ENCODE assay signal across 8 cellular contexts in genomic region chr14:44961151-44961729, GRCh38. TPM values are rescaled to one million over a fixed set of nuclear protein-coding genes. Genes with fewer than 3 reads are reported as not detected.
A peak's percentile ranks its signal among the peaks of the same experiment; 100 is the strongest.
DNase-seq lines count a peak whose midpoint lies in the region; ATAC-seq and TF ChIP-seq lines count a peak whose summit lies in the region.

No MANE protein-coding gene starts in this region.

- H3K36me3 ChIP-seq in ES-I3 (ENCODE audit: insufficient read depth, low read length) (no peaks in the 10 kb centered on the region), Karpas-422 (ENCODE audit: insufficient read depth, low read length) (peaks cover 8% of the 10 kb centered on the region), hepatocyte (replicated peaks; ENCODE audit: insufficient read depth, low read depth) (no peaks in the 10 kb centered on the region)

- peak overlapping the region; percentile 65 for H3K27ac ChIP-seq in Karpas-422 (ENCODE audit: low read length)
- H3K27ac ChIP-seq in angular gyrus (ENCODE audit: low read depth, low read length) = peak overlapping the region; percentile 83
- H3K27ac ChIP-seq in hepatocyte = peak overlapping the region; percentile 82

- peak overlapping the region; percentile 78 for H3K4me3 ChIP-seq in Karpas-422 (ENCODE audit: low read length)
- peak overlapping the region; percentile 47 for H3K4me3 ChIP-seq in hepatocyte

- H3K36me3 Mint-ChIP-seq in T-cell = peaks cover 15% of the 10 kb centered on the region

- H3K79me2 ChIP-seq in Karpas-422 (ENCODE audit: low read length) = peaks cover 96% of the 10 kb centered on the region
- peaks cover 87% of the 10 kb centered on the region for H3K79me2 ChIP-seq in hepatocyte

- no peaks in the 10 kb centered on the region for H3K27me3 Mint-ChIP-seq in T-cell

- peaks cover 4 to 15% (median 10%) of the 10 kb centered on the region in 3 donors for H3K9me3 Mint-ChIP-seq in T-cell

- H3K9ac ChIP-seq in ES-I3 (ENCODE audit: low read depth, low read length) (peak overlapping the region; percentile 65), Karpas-422 (ENCODE audit: low read length) (peak overlapping the region; percentile 78)

- H2AFZ ChIP-seq in Karpas-422 (ENCODE audit: low read length) (no peak overlapping the region), hepatocyte (peak overlapping the region; percentile 70)

- no peaks in the 10 kb centered on the region for H3K9me2 ChIP-seq in Karpas-422 (replicated peaks; ENCODE audit: insufficient read depth, low read length)
- no peaks in the 10 kb centered on the region for H3K9me2 ChIP-seq in hepatocyte (replicated peaks; ENCODE audit: insufficient read depth)

- POLR2A ChIA-PET in T-cell (lab: Charles Lee) = interaction anchor here (0.5 to 2.7 kb wide), 14 partner anchors 13 to 292 kb away, joined by 3 to 17 read pairs (median 4); partner anchors contain the start of genes FANCM (in 1 of the 2) and FKBP3 (in 1 of the 2)

- intact Hi-C loops in sciatic nerve (cut with DNase I) = no loop called here

- no peak overlapping the region for H3K27ac Mint-ChIP-seq in T-cell

- peaks cover 40 to 62% (median 60%) of the 10 kb centered on the region in 3 donors for H3K4me1 Mint-ChIP-seq in T-cell

- H3K9me3 ChIP-seq in ES-I3 (ENCODE audit: control insufficient read depth, insufficient read depth, low read length) = no peaks in the 10 kb centered on the region
- H3K9me3 ChIP-seq in Karpas-422 (ENCODE audit: low read length) = no peaks in the 10 kb centered on the region
- no peaks in the 10 kb centered on the region for H3K9me3 ChIP-seq in hepatocyte (ENCODE audit: low read depth)

- CTCF ChIA-PET in T-cell (lab: Charles Lee) = interaction anchor here in 1 of 2 donors (0.5 to 3.4 kb wide), 9 partner anchors 19 to 1122 kb away, joined by 3 to 16 read pairs (median 4); partner anchors contain the start of genes FANCM and FKBP3

- peak; percentile 25 for ATAC-seq in GM21825 (IDR thresholded peaks at IDR 0.05; ENCODE audit: unreplicated experiment)
- peak; percentile 29 to 48 (median 42) for ATAC-seq in T-cell (replicated peaks in 1 of 4)
- peak; percentile 70 for ATAC-seq in sciatic nerve

- H3K27me3 ChIP-seq in Karpas-422 (ENCODE audit: low read length) = no peaks in the 10 kb centered on the region
- H3K27me3 ChIP-seq in hepatocyte = no peaks in the 10 kb centered on the region

- H4K20me1 ChIP-seq in Karpas-422 (ENCODE audit: insufficient read depth, low read depth, low read length) (peaks cover 4% of the 10 kb centered on the region; the same call in 1 of the 2 replicates), hepatocyte (ENCODE audit: insufficient read depth, poor library complexity, severe bottlenecking) (peaks cover 37% of the 10 kb centered on the region)

- H3K4me2 ChIP-seq in Karpas-422 (ENCODE audit: low read depth, low read length, poor library complexity, severe bottlenecking) (peak overlapping the region; percentile 87), hepatocyte (peak overlapping the region; percentile 80)

- WGBS in hepatocyte (ENCODE audit: low lambda C conversion rate, missing lambda C conversion rate) = 2% methylated on average over 21 of the region's 21 CpGs

- DNase-seq in Karpas-422 (peak; percentile 91), T-cell (peak; percentile 7 to 73 (median 54)), hepatocyte (ENCODE audit: low spot score) (peak; percentile 77), sciatic nerve (ENCODE audit: low spot score) (peak; percentile 77), cortex of kidney (lab: John Stamatoyannopoulos, UW) (no peak)

- H3K4me1 ChIP-seq in ES-I3 (ENCODE audit: insufficient read depth, low read length) (no peaks in the 10 kb centered on the region), Karpas-422 (ENCODE audit: low read length) (peaks cover 37% of the 10 kb centered on the region), hepatocyte (ENCODE audit: insufficient read depth) (peaks cover 30% of the 10 kb centered on the region)

- TF ChIP-seq CTCF in hepatocyte (IDR thresholded peaks at IDR 0.05; ENCODE audit: poor library complexity) = no peak

- H3K4me3 Mint-ChIP-seq in T-cell = no peak overlapping the region

RNA-seq across cellular contexts. Expression of gene KLHL28, which starts 0.5 kb away (rescaled TPM):
- total RNA-seq in Karpas-422 (2014; rRNA removed; shearing (Covaris generic); ENCODE audit: low replicate concordance) = 12.8 and 31.4 TPM in 2 replicates
- total RNA-seq in T-cell (10 to 100 TPM; 28.0 to 47.9 (median 35.0) TPM), hepatocyte (14.2 and 16.2 TPM in 2 replicates), sciatic nerve (19.2 TPM)
- polyA plus RNA-seq in hepatocyte = 5.3 and 5.6 TPM in 2 replicates

RNA-seq across cellular contexts. Expression of gene TOGARAM1, which starts 0.8 kb away (rescaled TPM):
- total RNA-seq in Karpas-422 (2014; rRNA removed; shearing (Covaris generic); ENCODE audit: low replicate concordance) = 21.5 and 34.2 TPM in 2 replicates
- 10 to 100 TPM; 10.9 to 17.1 (median 11.1) TPM for total RNA-seq in T-cell
- 34.8 and 36.2 TPM in 2 replicates for total RNA-seq in hepatocyte
- polyA plus RNA-seq in hepatocyte = 9.3 and 12.5 TPM in 2 replicates
- 26.8 TPM for total RNA-seq in sciatic nerve
